In genomic region chr9:35732185-35733108, GRCh38 we compare ENCODE assay signal across 1 cellular context.
TF ChIP-seq lines count a peak whose summit lies in the region.

Gene CREB3, plus strand, starts transcription at chr9:35732666. Its CDS starts 107 bp downstream, at chr9:35732773.
Gene TLN1, minus strand, starts transcription at chr9:35732195. Its CDS starts 6,501 bp downstream, at chr9:35725694.

TF ChIP-seq in WTC11, 78 proteins besides CTCF, POLR2A, EP300 and RAD21 (continued from another document and continues in another):
- TF ChIP-seq AFF4 (CRISPR knock-in tag; IDR thresholded peaks at IDR 0.05; ENCODE audit: borderline replicate concordance) (0 out of 2 replicates have a peak, but pooled peaks have one; percentile 41), ARID4B (CRISPR knock-in tag; IDR thresholded peaks at IDR 0.05; ENCODE audit: borderline replicate concordance) (peak; percentile 41), JAZF1 (CRISPR knock-in tag; IDR thresholded peaks at IDR 0.05) (no peak), ATF1 (CRISPR knock-in tag; IDR thresholded peaks at IDR 0.05) (no peak), STAT6 (CRISPR knock-in tag; conservative IDR thresholded peaks at IDR 0.05; ENCODE audit: low read depth) (no peak), ERG (CRISPR knock-in tag; IDR thresholded peaks at IDR 0.05) (no peak), ZBTB21 (CRISPR knock-in tag; IDR thresholded peaks at IDR 0.05; ENCODE audit: borderline replicate concordance) (peak; percentile 57; the same call in 1 of the 2 replicates), NR2C2 (CRISPR knock-in tag; IDR thresholded peaks at IDR 0.05) (no peak), ELF4 (CRISPR knock-in tag; IDR thresholded peaks at IDR 0.05; ENCODE audit: low read depth) (no peak), SP1 (CRISPR knock-in tag; conservative IDR thresholded peaks at IDR 0.05) (no peak; the same call in 1 of the 2 replicates), FOXK1 (CRISPR knock-in tag; IDR thresholded peaks at IDR 0.05) (peak; percentile 89), NR3C1 (CRISPR knock-in tag; conservative IDR thresholded peaks at IDR 0.05; ENCODE audit: low read depth) (no peak), ATF6 (CRISPR knock-in tag; IDR thresholded peaks at IDR 0.05) (no peak), GTF2I (CRISPR knock-in tag; conservative IDR thresholded peaks at IDR 0.05) (no peak), USF2 (CRISPR knock-in tag; IDR thresholded peaks at IDR 0.05) (peak; percentile 9; the same call in 1 of the 2 replicates), ETV6 (CRISPR knock-in tag; IDR thresholded peaks at IDR 0.05) (0 out of 2 replicates have a peak, but pooled peaks have one; percentile 48), ZNF232 (CRISPR knock-in tag; IDR thresholded peaks at IDR 0.05) (0 out of 2 replicates have a peak, but pooled peaks have one; percentile 39), ZNF512 (CRISPR knock-in tag; IDR thresholded peaks at IDR 0.05; ENCODE audit: borderline replicate concordance) (no peak), MAX (CRISPR knock-in tag; IDR thresholded peaks at IDR 0.05) (peak; percentile 58; the same call in 1 of the 2 replicates), IRF2 (CRISPR knock-in tag; IDR thresholded peaks at IDR 0.05; ENCODE audit: borderline replicate concordance, low read depth) (no peak), ATF3 (CRISPR knock-in tag; conservative IDR thresholded peaks at IDR 0.05) (no peak), IRF1 (CRISPR knock-in tag; IDR thresholded peaks at IDR 0.05) (no peak), E2F5 (CRISPR knock-in tag; IDR thresholded peaks at IDR 0.05) (peak; percentile 83), SMAD4 (CRISPR knock-in tag; IDR thresholded peaks at IDR 0.05) (no peak), JUN (CRISPR knock-in tag; IDR thresholded peaks at IDR 0.05) (no peak), ZNF423 (CRISPR knock-in tag; IDR thresholded peaks at IDR 0.05) (peak; percentile 49; the same call in 1 of the 2 replicates), GABPB1 (CRISPR knock-in tag; IDR thresholded peaks at IDR 0.05) (peak; percentile 89), ZNF671 (CRISPR knock-in tag; IDR thresholded peaks at IDR 0.05) (no peak), CBFB (CRISPR knock-in tag; IDR thresholded peaks at IDR 0.05; ENCODE audit: low read depth) (no peak), MXD4 (CRISPR knock-in tag; IDR thresholded peaks at IDR 0.05; ENCODE audit: borderline replicate concordance) (no peak), ZBTB43 (CRISPR knock-in tag; IDR thresholded peaks at IDR 0.05) (no peak), ZNF121 (CRISPR knock-in tag; IDR thresholded peaks at IDR 0.05) (no peak), ATF2 (CRISPR knock-in tag; IDR thresholded peaks at IDR 0.05; ENCODE audit: borderline replicate concordance, low read depth) (no peak)
